In genomic region chr15:66422347-66422746, GRCh38 we compare ENCODE assay signal across 27 cellular contexts.
"Had no signal": no experiment of that assay in that cellular context is flagged by ENCODE, and none has a peak within 500 bp of the region (broad histone marks: within the 10 kb centered on the region; RNA-seq: fewer than 3 reads in every experiment).

No MANE protein-coding gene starts in this region.

- H3K27ac Mint-ChIP-seq: nephron progenitor cell had no signal

- H3K9me3 Mint-ChIP-seq: effector memory CD8-positive, alpha-beta T cell; stimulated activated naive CD8-positive, alpha-beta T cell treated with anti-CD3 and anti-CD28 coated beads, Interleukin-15, amount 100 ng/mL, for 72 hours had no signal

- H3K4me3 ChIP-seq: colonic mucosa, esophagus muscularis mucosa, gastroesophageal sphincter, heart left ventricle, hepatocyte, right lobe of liver, smooth muscle cell, thyroid gland, vagina had no signal

- H3K27me3 Mint-ChIP-seq: effector memory CD8-positive, alpha-beta T cell; naive thymus-derived CD8-positive, alpha-beta T cell; stimulated activated naive CD8-positive, alpha-beta T cell treated with anti-CD3 and anti-CD28 coated beads, Interleukin-15, amount 100 ng/mL, for 72 hours had no signal

- H3K4me3 Mint-ChIP-seq: effector memory CD8-positive, alpha-beta T cell; nephron progenitor cell; stimulated activated naive CD8-positive, alpha-beta T cell treated with anti-CD3 and anti-CD28 coated beads, Interleukin-15, amount 100 ng/mL, for 72 hours had no signal

- ATAC-seq: effector memory CD8-positive, alpha-beta T cell; foreskin keratinocyte; gastroesophageal sphincter; heart left ventricle; left lobe of liver; naive thymus-derived CD8-positive, alpha-beta T cell; right lobe of liver; stimulated activated naive CD8-positive, alpha-beta T cell treated with anti-CD3 and anti-CD28 coated beads, Interleukin-15, amount 100 ng/mL, for 72 hours had no signal

- H3K4me1 ChIP-seq: colonic mucosa, foreskin keratinocyte had no signal

- H2AFZ ChIP-seq: hepatocyte had no signal

- DNase-seq: colonic mucosa; effector memory CD8-positive, alpha-beta T cell; foreskin keratinocyte; heart left ventricle; kidney; mesendoderm; midbrain; naive thymus-derived CD8-positive, alpha-beta T cell; nephron progenitor cell; nucleus accumbens; posterior cingulate gyrus; right lobe of liver; stimulated activated CD4-positive, alpha-beta T cell treated with anti-CD3 and anti-CD28 coated beads, Interleukin-12 subunit alpha, Interleukin-12 subunit beta, amount 100 ng/mL, for 4 hours; stimulated activated CD4-positive, alpha-beta T cell treated with anti-CD3 and anti-CD28 coated beads, Interleukin-1b, Interleukin-23, amount 100 ng/mL, for 48 hours; stimulated activated CD4-positive, alpha-beta T cell treated with anti-CD3 and anti-CD28 coated beads, Interleukin-4, amount 100 ng/mL, for 1 hour; stimulated activated CD8-positive, alpha-beta memory T cell treated with anti-CD3 and anti-CD28 coated beads, Interleukin-4, amount 100 ng/mL, for 48 hours; stimulated activated naive CD4-positive, alpha-beta T cell; stimulated activated naive CD8-positive, alpha-beta T cell treated with anti-CD3 and anti-CD28 coated beads, Interleukin-15, amount 100 ng/mL, for 72 hours; thyroid gland; trophoblast cell had no signal

- H3K36me3 ChIP-seq: colonic mucosa, esophagus muscularis mucosa, gastroesophageal sphincter, heart left ventricle, right lobe of liver, thyroid gland, vagina had no signal

- H3K27me3 ChIP-seq: colonic mucosa, esophagus muscularis mucosa, foreskin keratinocyte, gastroesophageal sphincter, heart left ventricle, hepatocyte, right lobe of liver, thyroid gland, vagina had no signal

- H3K27ac ChIP-seq: colonic mucosa, epithelial cell of prostate, esophagus muscularis mucosa, foreskin keratinocyte, gastroesophageal sphincter, heart left ventricle, hepatocyte, right lobe of liver, thyroid gland, vagina had no signal

- H3K9me3 ChIP-seq: colonic mucosa, esophagus muscularis mucosa, gastroesophageal sphincter, right lobe of liver, thyroid gland, vagina had no signal

- H3K4me2 ChIP-seq: hepatocyte, smooth muscle cell had no signal
